In the genomic region with DNA sequence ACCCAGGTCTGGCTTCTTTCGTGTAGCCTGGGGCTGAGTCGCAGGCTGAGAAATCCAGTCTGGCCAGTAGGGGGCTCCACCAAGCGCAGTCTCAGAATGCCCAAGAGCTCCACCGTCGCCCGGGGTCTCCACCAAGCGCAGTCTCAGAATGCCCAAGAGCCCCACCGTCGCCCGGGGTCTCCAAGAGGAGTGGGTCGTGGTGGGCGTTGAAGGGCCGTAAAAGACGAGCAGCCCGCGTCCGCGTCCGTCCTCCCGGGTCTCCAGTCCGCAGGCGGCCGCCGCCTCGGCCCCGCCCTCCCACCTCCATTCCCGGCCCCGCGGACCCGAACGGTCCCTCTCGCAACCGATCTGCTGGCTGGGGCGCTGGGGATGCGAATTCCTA, we compare ENCODE assay signal across 8 cellular contexts. TPM values are rescaled to one million over a fixed set of nuclear protein-coding genes. Genes with fewer than 3 reads are reported as not detected.
DNase-seq lines count a peak whose midpoint lies in the region; ATAC-seq and TF ChIP-seq lines count a peak whose summit lies in the region.

No MANE protein-coding gene starts in this region.

- no peaks in the 10 kb centered on the region for H3K36me3 Mint-ChIP-seq in activated B cell treated with CpG ODN at 0.5 μM for 24 hours (ENCODE audit: low read depth)

- H3K27me3 Mint-ChIP-seq in activated B cell treated with CpG ODN at 0.5 μM for 24 hours, result no peaks in the 10 kb centered on the region

- TF ChIP-seq CTCF in activated B cell treated with CpG ODN at 0.5 μM for 24 hours (IDR thresholded peaks at IDR 0.05), result peak; percentile 73
- TF ChIP-seq CTCF in cardiac fibroblast (IDR thresholded peaks at IDR 0.05; ENCODE audit: low read depth, low read length), result peak; percentile 77

- H3K9me3 Mint-ChIP-seq in activated B cell treated with CpG ODN at 0.5 μM for 24 hours, result no peaks in the 10 kb centered on the region

- POLR2A ChIA-PET in activated B cell treated with CpG ODN at 0.5 μM for 24 hours (lab: Charles Lee), result interaction anchor here (0.7 to 1.6 kb wide), 14 partner anchors 12 to 580 kb away, joined by 3 to 23 read pairs (median 4); partner anchors contain the start of genes CASP2, GSTK1 and TCAF1

- intact Hi-C loops in activated B cell treated with CpG ODN at 0.5 μM for 24 hours (cut with micrococcal nuclease), result loop anchor here (1.0 to 10.0 kb wide), 13 partner anchors 29 to 1455 kb away; partner anchors contain the start of genes CASP2, EPHA1, GSTK1 and TCAF1

- H3K4me3 Mint-ChIP-seq in activated B cell treated with CpG ODN at 0.5 μM for 24 hours, result peak overlapping the region; percentile 86

- H3K4me1 Mint-ChIP-seq in activated B cell treated with CpG ODN at 0.5 μM for 24 hours, result peaks cover 32% of the 10 kb centered on the region

- ATAC-seq in GM18508 (IDR thresholded peaks at IDR 0.05; ENCODE audit: insufficient read depth, unreplicated experiment), result peak; percentile 42
- peak; percentile 61 for ATAC-seq in HG03025 (IDR thresholded peaks at IDR 0.05; ENCODE audit: low FRiP score, unreplicated experiment)
- peak; percentile 50 for ATAC-seq in activated B cell treated with CpG ODN at 0.5 μM for 24 hours (ENCODE audit: low read depth)

- H3K27ac Mint-ChIP-seq in activated B cell treated with CpG ODN at 0.5 μM for 24 hours, result peak overlapping the region; percentile 85

- peak; percentile 75 for DNase-seq in 8988T
- peak; percentile 45 for DNase-seq in NCI-H2107 treated with DMSO at 0.1 percent for 48 hours (lab: John Stamatoyannopoulos, UW; ENCODE audit: unreplicated experiment)
- DNase-seq in activated B cell treated with CpG ODN at 0.5 μM for 24 hours, result peak; percentile 82
- DNase-seq in cardiac fibroblast (ENCODE audit: low read depth in 2 of 2), result peak; percentile 91 to 92
- DNase-seq in islet precursor cell, result peak; percentile 94
- DNase-seq in stimulated activated CD4-positive, alpha-beta T cell treated with anti-CD3 and anti-CD28 coated beads, Interleukin-12 subunit alpha, Interleukin-12 subunit beta, amount 100 ng/mL, for 24 hours (ENCODE audit: low read depth in 2 of 2), result peak; percentile 68 to 85

- H3K4me3 ChIP-seq in cardiac fibroblast (replicated peaks in 1 of 2; ENCODE audit: low read depth in 2 of 2, low read length in 2 of 2), result peak overlapping the region; percentile 86 to 91

- CTCF ChIA-PET in activated B cell treated with CpG ODN at 0.5 μM for 24 hours (lab: Charles Lee), result interaction anchor here (0.6 to 2.5 kb wide), 14 partner anchors 9 to 526 kb away, joined by 3 to 14 read pairs (median 4); partner anchors contain the start of gene CASP2

RNA-seq across cellular contexts. Expression of gene ZYX, which starts 0.9 kb away (rescaled TPM):
- total RNA-seq in activated B cell treated with CpG ODN at 0.5 μM for 24 hours, result 87.5 and 101 TPM in 2 replicates

RNA-seq across cellular contexts. Expression of gene FAM131B, which starts 17.7 kb away (rescaled TPM):
- total RNA-seq in activated B cell treated with CpG ODN at 0.5 μM for 24 hours, result not detected in 2 replicates

RNA-seq across cellular contexts. Expression of gene EPHA1, which starts 28.4 kb away (rescaled TPM):
- total RNA-seq in activated B cell treated with CpG ODN at 0.5 μM for 24 hours, result not detected in 2 replicates

Comparison
In these comparisons a context has a peak if more than half of its experiments do, and no peak if none do; other contexts are left out.
1. Peak in every context shown above with its lines: DNase-seq, ATAC-seq and H3K4me3 ChIP-seq.